ENCODE assay signal across 16 cellular contexts in genomic region chr12:106329231-106329985, GRCh38. TPM values are rescaled to one million over a fixed set of nuclear protein-coding genes. Genes with fewer than 3 reads are reported as not detected.
DNase-seq lines count a peak whose midpoint lies in the region; ATAC-seq and TF ChIP-seq lines count a peak whose summit lies in the region.
"Had no signal": no experiment of that assay in that cellular context is flagged by ENCODE, and none has a peak within 500 bp of the region (broad histone marks: within the 10 kb centered on the region; RNA-seq: fewer than 3 reads in every experiment).

No MANE protein-coding gene starts in this region.

- no peak overlapping the region for H3K4me2 ChIP-seq in mesenchymal stem cell (ENCODE audit: low read length, poor library complexity, severe bottlenecking)

- H3K9ac ChIP-seq in mesenchymal stem cell (ENCODE audit: low read length) = peak overlapping the region; percentile 17

- WGBS in adrenal gland, 4 donors = 46 to 67% (median 60%) methylated on average over 12 of the region's 12 CpGs
- WGBS in mesenchymal stem cell = 79% methylated on average over 9 of the region's 12 CpGs
- 52 to 61% methylated on average over 5 to 12 of the region's 12 CpGs for WGBS in transverse colon (ENCODE audit: low coverage in 1 of 2), 2 donors
- WGBS in tibial nerve, 2 donors = 65 to 75% methylated on average over 12 of the region's 12 CpGs

- H2BK5ac ChIP-seq in mesenchymal stem cell (ENCODE audit: low read depth, low read length, poor library complexity, severe bottlenecking) = no peak overlapping the region

- in situ Hi-C loops in transverse colon (cut with MboI; ENCODE audit: low pct_ligation_motif_present in 1 of 4, low pct_unique_long_range_greater_than_20kb in 1 of 4, low sequenced_read_pairs in 3 of 4) = no loop called here

- no peak overlapping the region for H3K4me3 Mint-ChIP-seq in CD14-positive monocyte
- H3K4me3 Mint-ChIP-seq: activated CD4-positive, alpha-beta T cell treated with anti-CD3 and anti-CD28 coated beads, Interleukin-2, amount 10 ng/mL, durations not matched to agents 24 days and 14 days; T-helper 2 cell treated with Interferon-gamma antibody and Interleukin-4, amounts not matched to agents 5 μg/mL and 100 μg/mL, for 36 hours; type B pancreatic cell had no signal

- ATAC-seq in HG03520 (IDR thresholded peaks at IDR 0.05; ENCODE audit: unreplicated experiment) = no peak

- no peak overlapping the region for H4K91ac ChIP-seq in mesenchymal stem cell (ENCODE audit: low read length)

- no peak overlapping the region for H3K4ac ChIP-seq in mesenchymal stem cell (ENCODE audit: low read depth in 1 of 2, low read length in 2 of 2)

- H2AK5ac ChIP-seq in mesenchymal stem cell (ENCODE audit: low read length, severe bottlenecking) = no peak overlapping the region

- TF ChIP-seq EP300 in transverse colon (IDR thresholded peaks at IDR 0.05; ENCODE audit: low read depth) (no peak), tibial nerve (IDR thresholded peaks at IDR 0.05) (no peak)

- peaks cover 55% of the 10 kb centered on the region for H3K4me1 Mint-ChIP-seq in CD14-positive monocyte
- H3K4me1 Mint-ChIP-seq: activated CD4-positive, alpha-beta T cell treated with anti-CD3 and anti-CD28 coated beads, Interleukin-2, amount 10 ng/mL, durations not matched to agents 24 days and 14 days had no signal

- intact Hi-C loops in CD14-positive monocyte (cut with micrococcal nuclease) = no loop called here
- intact Hi-C loops in adrenal gland (cut with DNase I) = no loop called here
- intact Hi-C loops in transverse colon (cut with DNase I; ENCODE audit: low total_unique reads) = no loop called here

- no peak overlapping the region for H4K8ac ChIP-seq in mesenchymal stem cell (ENCODE audit: low read length)

- H3K23ac ChIP-seq in mesenchymal stem cell (ENCODE audit: low read length in 2 of 2) = no peak overlapping the region

- no peak overlapping the region for H2AFZ ChIP-seq in mesenchymal stem cell (ENCODE audit: low read depth, low read length)

- no peak overlapping the region for H3K14ac ChIP-seq in mesenchymal stem cell (ENCODE audit: low read length in 2 of 2)

- H3K27me3 ChIP-seq in adrenal gland = no peaks in the 10 kb centered on the region
- H3K27me3 ChIP-seq in mesenchymal stem cell (ENCODE audit: control insufficient read depth in 1 of 2, insufficient read depth in 1 of 2, low read length in 2 of 2) = no peaks in the 10 kb centered on the region
- no peaks in the 10 kb centered on the region for H3K27me3 ChIP-seq in transverse colon
- H3K27me3 ChIP-seq in tibial nerve = no peaks in the 10 kb centered on the region

- no peak for TF ChIP-seq CTCF in CD14-positive monocyte (IDR thresholded peaks at IDR 0.05)
- TF ChIP-seq CTCF in adrenal gland (IDR thresholded peaks at IDR 0.05) = no peak
- TF ChIP-seq CTCF in transverse colon (IDR thresholded peaks at IDR 0.05) = no peak
- TF ChIP-seq CTCF in tibial nerve (IDR thresholded peaks at IDR 0.05) = no peak

- peaks cover 19 to 23% of the 10 kb centered on the region in 2 donors for H3K4me1 ChIP-seq in adrenal gland (replicated peaks in 1 of 2)
- H3K4me1 ChIP-seq in mesenchymal stem cell (ENCODE audit: control insufficient read depth, insufficient read depth, low read depth, low read length) = no peaks in the 10 kb centered on the region
- H3K4me1 ChIP-seq in transverse colon = peaks cover 0 to 16% (median 5%) of the 10 kb centered on the region in 4 donors
- H3K4me1 ChIP-seq in tibial nerve = peaks cover 0 to 12% (median 0%) of the 10 kb centered on the region in 4 donors

- H3K9me3 ChIP-seq in adrenal gland (replicated peaks in 1 of 3) (no peaks in the 10 kb centered on the region), mesenchymal stem cell (ENCODE audit: control insufficient read depth, low read length) (no peaks in the 10 kb centered on the region), transverse colon (no peaks in the 10 kb centered on the region), tibial nerve (no peaks in the 10 kb centered on the region)

- peaks cover 0 to 2% (median 2%) of the 10 kb centered on the region in 3 donors for H3K27me3 Mint-ChIP-seq in CD14-positive monocyte (ENCODE audit: low read depth in 3 of 3)
- H3K27me3 Mint-ChIP-seq: activated CD4-positive, alpha-beta T cell treated with anti-CD3 and anti-CD28 coated beads, Interleukin-2, amount 10 ng/mL, durations not matched to agents 24 days and 14 days; type B pancreatic cell had no signal

- H3K27ac Mint-ChIP-seq in CD14-positive monocyte = peak overlapping the region in 5 of 7 donors; percentile 18 to 63 (median 38)
- H3K27ac Mint-ChIP-seq: activated CD4-positive, alpha-beta T cell treated with anti-CD3 and anti-CD28 coated beads, Interleukin-2, amount 10 ng/mL, durations not matched to agents 24 days and 14 days; T-helper 2 cell treated with Interferon-gamma antibody and Interleukin-4, amounts not matched to agents 5 μg/mL and 100 μg/mL, for 36 hours; type B pancreatic cell had no signal

- no peak overlapping the region for H3K18ac ChIP-seq in mesenchymal stem cell (ENCODE audit: low read depth in 1 of 2, low read length in 2 of 2)

- no peaks in the 10 kb centered on the region for H3K9me3 Mint-ChIP-seq in CD14-positive monocyte
- H3K9me3 Mint-ChIP-seq: activated CD4-positive, alpha-beta T cell treated with anti-CD3 and anti-CD28 coated beads, Interleukin-2, amount 10 ng/mL, durations not matched to agents 24 days and 14 days; T-helper 2 cell treated with Interferon-gamma antibody and Interleukin-4, amounts not matched to agents 5 μg/mL and 100 μg/mL, for 36 hours; type B pancreatic cell had no signal

- no peak overlapping the region for H2BK12ac ChIP-seq in mesenchymal stem cell (ENCODE audit: low read length in 2 of 2)

- H2BK15ac ChIP-seq in mesenchymal stem cell (ENCODE audit: low read depth, poor library complexity, severe bottlenecking) = no peak overlapping the region

- no peaks in the 10 kb centered on the region for H3K79me1 ChIP-seq in mesenchymal stem cell (replicated peaks; ENCODE audit: low read length, poor library complexity, severe bottlenecking)

- no peak for DNase-seq in CD14-positive monocyte (ENCODE audit: low spot score)
- peak; percentile 90 for DNase-seq in NCI-H1417 treated with DMSO at 0.1 percent for 48 hours (lab: John Stamatoyannopoulos, UW)
- peak; percentile 43 to 76 (median 63) for DNase-seq in adrenal gland
- no peak for DNase-seq in mesenchymal stem cell
- no peak for DNase-seq in transverse colon
- DNase-seq in tibial nerve (ENCODE audit: low spot score in 2 of 2) = no peak
- no peak for DNase-seq in activated CD8-positive, alpha-beta memory T cell treated with anti-CD3 and anti-CD28 coated beads, Interleukin-2, amount 50 U/mL, for 48 hours
- DNase-seq: activated CD4-positive, alpha-beta T cell treated with anti-CD3 and anti-CD28 coated beads, Interleukin-2, amount 10 ng/mL, durations not matched to agents 24 days and 14 days; activated T-cell treated with anti-CD3 and anti-CD28 coated beads, Interleukin-2, amount 50 U/mL, for 48 hours; DMS 273 treated with DMSO at 0.1 percent for 48 hours; RPMI8226; stimulated activated CD4-positive, alpha-beta T cell treated with anti-CD3 and anti-CD28 coated beads, Interleukin-1b, Interleukin-23, amount 100 ng/mL, for 48 hours; stimulated activated CD8-positive, alpha-beta memory T cell treated with anti-CD3 and anti-CD28 coated beads, Interleukin-4, amount 100 ng/mL, for 48 hours had no signal

- H3K4me3 ChIP-seq in adrenal gland (no peak overlapping the region), mesenchymal stem cell (ENCODE audit: insufficient read depth in 1 of 2, low read depth in 1 of 2, low read length in 2 of 2) (no peak overlapping the region), transverse colon (no peak overlapping the region), tibial nerve (no peak overlapping the region)

- peak overlapping the region; percentile 18 to 71 (median 66) for H3K27ac ChIP-seq in adrenal gland
- no peak overlapping the region for H3K27ac ChIP-seq in mesenchymal stem cell (ENCODE audit: low read length, poor library complexity, severe bottlenecking)
- peak overlapping the region in 2 of 4 donors; percentile 16 to 35 for H3K27ac ChIP-seq in transverse colon
- H3K27ac ChIP-seq in tibial nerve = no peak overlapping the region

- H2BK120ac ChIP-seq in mesenchymal stem cell (ENCODE audit: low read depth, low read length) = no peak overlapping the region

- H3K36me3 ChIP-seq in adrenal gland (replicated peaks in 1 of 2) (peaks cover 0 to 21% of the 10 kb centered on the region in 2 donors), mesenchymal stem cell (ENCODE audit: control insufficient read depth in 1 of 2, insufficient read depth in 2 of 2, low read depth in 1 of 2, low read length in 2 of 2) (peaks cover 14 to 47% of the 10 kb centered on the region in 2 experiments), transverse colon (peaks cover 0 to 24% (median 9%) of the 10 kb centered on the region in 4 donors), tibial nerve (peaks cover 0 to 83% (median 0%) of the 10 kb centered on the region in 3 donors)

- H3K36me3 Mint-ChIP-seq in CD14-positive monocyte = peaks cover 58 to 62% of the 10 kb centered on the region in 2 donors

- TF ChIP-seq POLR2A in adrenal gland (IDR thresholded peaks at IDR 0.05) (peak in 1 of 2 donors; percentile 27), transverse colon (IDR thresholded peaks at IDR 0.05) (no peak), tibial nerve (IDR thresholded peaks at IDR 0.05) (no peak)

RNA-seq across cellular contexts. Expression of gene TCP11L2, which starts 26.9 kb away (rescaled TPM):
- polyA plus RNA-seq in CD14-positive monocyte (10 to 100 TPM; 23.5 to 37.3 TPM), adrenal gland (1 to 10 TPM; 2.3 to 10.0 (median 5.8) TPM)
- total RNA-seq in adrenal gland (10 to 100 TPM; 13.1 to 70.4 (median 39.4) TPM), transverse colon (10 to 100 TPM in 3 of 4 donors, 1 to 10 TPM in 1; 8.0 to 47.8 (median 41.7) TPM), tibial nerve (10 to 100 TPM; 21.6 to 34.9 (median 29.8) TPM)
- polyA plus RNA-seq in mesenchymal stem cell (2013, experiment 1 of 2) = 9.8 TPM
- polyA plus RNA-seq in mesenchymal stem cell (2013, experiment 2 of 2) = 9.8 TPM

RNA-seq across cellular contexts. Expression of gene POLR3B, which starts 28.1 kb away (rescaled TPM):
- 1 to 10 TPM; 2.0 to 2.6 TPM for polyA plus RNA-seq in CD14-positive monocyte
- 10 to 100 TPM in 7 of 8 donors, 1 to 10 TPM in 1; 9.8 to 22.4 (median 13.7) TPM for total RNA-seq in adrenal gland
- 10 to 100 TPM in 1 of 3 donors, 1 to 10 TPM in 2; 2.6 to 33.8 (median 2.7) TPM for polyA plus RNA-seq in adrenal gland
- 5.9 TPM for polyA plus RNA-seq in mesenchymal stem cell (2013, experiment 1 of 2)
- 6.1 TPM for polyA plus RNA-seq in mesenchymal stem cell (2013, experiment 2 of 2)
- total RNA-seq in transverse colon = 1 to 10 TPM; 5.6 to 8.4 (median 7.7) TPM
- 10 to 100 TPM in 1 of 4 donors, 1 to 10 TPM in 3; 6.3 to 21.0 (median 7.7) TPM for total RNA-seq in tibial nerve

Comparison
In these comparisons a context has a peak if more than half of its experiments do, and no peak if none do; other contexts are left out.
1. DNase-seq: peak in NCI-H1417 treated with DMSO at 0.1 percent for 48 hours (single experiment) and adrenal gland (7 of 7); none in CD14-positive monocyte (single experiment), mesenchymal stem cell (single experiment), transverse colon (single experiment), tibial nerve (0 of 2) and activated CD8-positive, alpha-beta memory T cell treated with anti-CD3 and anti-CD28 coated beads, Interleukin-2, amount 50 U/mL, for 48 hours (single experiment).
2. H3K27ac ChIP-seq: peak in adrenal gland (5 of 5); none in mesenchymal stem cell (single experiment) and tibial nerve (0 of 4).